ENCODE assay signal across 8 cellular contexts in genomic region chr2:85813978-85814801, GRCh38.
DNase-seq lines count a peak whose midpoint lies in the region; ATAC-seq and TF ChIP-seq lines count a peak whose summit lies in the region.

No MANE protein-coding gene starts in this region.

- peak; percentile 97 for TF ChIP-seq CTCF in AG10803 (conservative IDR thresholded peaks at IDR 0.05; ENCODE audit: low read length)

- DNase-seq in AG10803 (ENCODE audit: low read depth) (peak; percentile 82), NCI-H1930 (lab: John Stamatoyannopoulos, UW) (peak; percentile 54 to 69), T-helper 2 cell (peak; percentile 49 to 75 (median 66)), amniotic epithelial cell (ENCODE audit: low read depth) (peak; percentile 74), left cardiac atrium (peak; percentile 91), pulmonary artery endothelial cell (ENCODE audit: low read depth, low spot score) (peak; percentile 45)

- H3K4me3 ChIP-seq in AG10803 (ENCODE audit: low read length) = no peak overlapping the region

- ATAC-seq in GM21390 (IDR thresholded peaks at IDR 0.05; ENCODE audit: unreplicated experiment) (peak; percentile 61), left cardiac atrium (peak; percentile 93 to 94), HG03039 (IDR thresholded peaks at IDR 0.05; ENCODE audit: unreplicated experiment) (no peak)

- intact Hi-C loops in left cardiac atrium (cut with DNase I) = loop anchor here (1.0 to 10.0 kb wide), 4 partner anchors 85 to 177 kb away; no protein-coding TSS in a partner anchor
